ENCODE assay signal across 29 cellular contexts in the genomic region with DNA sequence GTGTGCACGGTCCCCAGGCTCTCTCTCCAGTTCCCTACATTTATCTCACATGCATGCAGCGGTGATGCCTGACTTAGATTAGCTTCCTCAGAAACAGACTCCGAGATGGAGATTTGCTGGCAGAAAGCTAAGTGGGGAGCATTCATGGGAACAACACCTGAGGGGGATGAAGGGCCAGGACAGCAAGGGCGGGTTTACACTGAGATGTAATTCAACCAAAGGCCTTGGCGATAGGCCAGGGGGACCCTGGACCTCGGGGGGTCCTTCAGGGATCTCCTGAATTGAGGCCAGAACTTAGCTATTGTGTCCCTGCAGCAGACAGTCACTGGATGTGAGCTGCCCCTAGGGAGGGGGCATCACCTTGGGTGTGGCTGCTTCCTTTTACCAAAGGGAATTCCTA.
"Had no signal": no experiment of that assay in that cellular context is flagged by ENCODE, and none has a peak within 500 bp of the region (broad histone marks: within the 10 kb centered on the region; RNA-seq: fewer than 3 reads in every experiment).

No MANE protein-coding gene starts in this region.

- H3K9me3 Mint-ChIP-seq: activated CD4-positive, alpha-beta T cell treated with anti-CD3 and anti-CD28 coated beads, Interleukin-2, amount 10 ng/mL, durations not matched to agents 24 days and 14 days; activated naive CD8-positive, alpha-beta T cell treated with anti-CD3 and anti-CD28 coated beads, Interleukin-2, amount 10 ng/mL, durations not matched to agents 7 days and 5 days; activated T-cell treated with anti-CD3 and anti-CD28 coated beads, Interleukin-2, amount 50 U/mL, for 72 hours; activated T-helper 2 cell treated with anti-CD3 and anti-CD28 coated beads, Interferon-gamma antibody, Interleukin-2, Interleukin-4, amounts not matched to agents 10 μg/mL and 5 μg/mL and 100 μg/mL, durations not matched to agents 14 hours and 24 hours and 36 hours; WTC11 had no signal

- H3K36me3 Mint-ChIP-seq: activated naive CD8-positive, alpha-beta T cell treated with anti-CD3 and anti-CD28 coated beads, Interleukin-2, amount 10 ng/mL, durations not matched to agents 7 days and 5 days; WTC11 had no signal

- H3K36me3 ChIP-seq: adrenal gland, breast epithelium, Peyer's patch, SJCRH30 had no signal

- ATAC-seq: activated T-cell treated with anti-CD3 and anti-CD28 coated beads, Interleukin-2, amount 50 U/mL, for 72 hours; T-helper 17 cell; WTC11 had no signal

- H3K4me3 Mint-ChIP-seq: activated CD4-positive, alpha-beta T cell treated with anti-CD3 and anti-CD28 coated beads, Interleukin-2, amount 10 ng/mL, durations not matched to agents 24 days and 14 days; activated naive CD8-positive, alpha-beta T cell treated with anti-CD3 and anti-CD28 coated beads, Interleukin-2, amount 10 ng/mL, durations not matched to agents 7 days and 5 days; activated T-cell treated with anti-CD3 and anti-CD28 coated beads, Interleukin-2, amount 50 U/mL, for 72 hours; T-helper 17 cell; WTC11 had no signal

- DNase-seq: activated CD4-positive, alpha-beta T cell treated with anti-CD3 and anti-CD28 coated beads, Interleukin-2, amount 10 ng/mL, durations not matched to agents 24 days and 14 days; activated CD4-positive, alpha-beta T cell treated with anti-CD3 and anti-CD28 coated beads, Interleukin-2, amount 50 U/mL, for 48 hours; activated CD4-positive, CD25-positive, alpha-beta regulatory T cell treated with anti-CD3 and anti-CD28 coated beads, Interleukin-2, amount 50 U/mL, for 72 hours; activated gamma-delta T cell treated with Interleukin-2 at 50 U/mL for 16 hours; activated naive CD4-positive, alpha-beta T cell treated with anti-CD3 and anti-CD28 coated beads, Interleukin-2, amount 50 U/mL, for 16 hours; activated naive CD8-positive, alpha-beta T cell treated with anti-CD3 and anti-CD28 coated beads, Interleukin-2, amount 10 ng/mL, durations not matched to agents 7 days and 5 days; activated T-cell treated with anti-CD3 and anti-CD28 coated beads for 4 hours; activated T-cell treated with anti-CD3 and anti-CD28 coated beads, Interleukin-2, amount 50 U/mL, for 72 hours; adrenal gland; caudate nucleus; KG1; NCI-H1048; NCI-H146; NCI-H187 treated with DMSO at 0.1 percent for 48 hours; NCI-H2081 treated with DMSO at 0.1 percent for 48 hours; NCI-H2171 treated with DMSO at 0.1 percent for 48 hours; NCI-H226; NCI-H526; NK-92 treated with Interleukin-12 subunit alpha and Interleukin-12 subunit beta, amount 100 ng/mL, for 24 hours; OCI-M1; Right ventricle myocardium superior; SJCRH30; T-helper 17 cell; T-helper 9 cell had no signal

- H3K27ac Mint-ChIP-seq: activated CD4-positive, alpha-beta T cell treated with anti-CD3 and anti-CD28 coated beads, Interleukin-2, amount 10 ng/mL, durations not matched to agents 24 days and 14 days; activated naive CD8-positive, alpha-beta T cell treated with anti-CD3 and anti-CD28 coated beads, Interleukin-2, amount 10 ng/mL, durations not matched to agents 7 days and 5 days; activated T-cell treated with anti-CD3 and anti-CD28 coated beads, Interleukin-2, amount 50 U/mL, for 72 hours; activated T-helper 2 cell treated with anti-CD3 and anti-CD28 coated beads, Interferon-gamma antibody, Interleukin-2, Interleukin-4, amounts not matched to agents 10 μg/mL and 5 μg/mL and 100 μg/mL, durations not matched to agents 14 hours and 24 hours and 36 hours; T-helper 17 cell; WTC11 had no signal

- H3K9me3 ChIP-seq: adrenal gland, breast epithelium, Peyer's patch, SJCRH30 had no signal

- H3K4me1 Mint-ChIP-seq: activated CD4-positive, alpha-beta T cell treated with anti-CD3 and anti-CD28 coated beads, Interleukin-2, amount 10 ng/mL, durations not matched to agents 24 days and 14 days; T-helper 17 cell had no signal

- H3K27me3 ChIP-seq: adrenal gland, Peyer's patch had no signal

- H3K4me1 ChIP-seq: adrenal gland, breast epithelium, Peyer's patch, SJCRH30 had no signal

- H3K4me3 ChIP-seq: adrenal gland, breast epithelium, Peyer's patch, SJCRH30 had no signal

- H3K27ac ChIP-seq: adrenal gland, breast epithelium, Peyer's patch, RWPE1, SJCRH30 had no signal
